ENCODE assay signal across 24 cellular contexts in genomic region chr12:117885211-117885610, GRCh38.
"Had no signal": no experiment of that assay in that cellular context is flagged by ENCODE, and none has a peak within 500 bp of the region (broad histone marks: within the 10 kb centered on the region; RNA-seq: fewer than 3 reads in every experiment).

No MANE protein-coding gene starts in this region.

- ATAC-seq: effector memory CD8-positive, alpha-beta T cell; esophagus mucosa; gastrocnemius medialis; heart left ventricle; left cardiac atrium; left lung; left ventricle myocardium superior; naive thymus-derived CD8-positive, alpha-beta T cell had no signal

- H3K4me3 Mint-ChIP-seq: dendritic cell treated with granulocyte-macrophage colony-stimulating factor and Interleukin-4, amounts not matched to agents 40 ng/mL and 50 ng/mL, for 4 days; effector memory CD8-positive, alpha-beta T cell; endodermal cell; memory B cell; naive thymus-derived CD8-positive, alpha-beta T cell had no signal

- H3K27ac ChIP-seq: colonic mucosa, epithelial cell of prostate, esophagus squamous epithelium, gastrocnemius medialis, heart left ventricle, hepatocyte, left lung had no signal

- H3K9me3 ChIP-seq: colonic mucosa, esophagus squamous epithelium, gastrocnemius medialis, heart left ventricle, left lung had no signal

- H3K36me3 Mint-ChIP-seq: memory B cell; naive thymus-derived CD8-positive, alpha-beta T cell had no signal

- H3K9me3 Mint-ChIP-seq: endodermal cell had no signal

- DNase-seq: colonic mucosa; cortex of kidney; effector CD8-positive, alpha-beta T cell; effector memory CD8-positive, alpha-beta T cell; endodermal cell; erythroblast; esophagus squamous epithelium; foreskin fibroblast; foreskin melanocyte; gastrocnemius medialis; heart left ventricle; left cardiac atrium; left lung; left ventricle myocardium superior; mammary epithelial cell; mesendoderm; midbrain; naive thymus-derived CD8-positive, alpha-beta T cell had no signal

- H3K27ac Mint-ChIP-seq: dendritic cell treated with granulocyte-macrophage colony-stimulating factor and Interleukin-4, amounts not matched to agents 40 ng/mL and 50 ng/mL, for 4 days; effector memory CD8-positive, alpha-beta T cell; endodermal cell; memory B cell; naive thymus-derived CD8-positive, alpha-beta T cell had no signal

- H3K4me3 ChIP-seq: colonic mucosa, esophagus squamous epithelium, gastrocnemius medialis, heart left ventricle, hepatocyte, left lung, lung had no signal

- H3K36me3 ChIP-seq: colonic mucosa, esophagus squamous epithelium, gastrocnemius medialis, heart left ventricle, left lung had no signal

- H3K4me1 ChIP-seq: colonic mucosa, esophagus squamous epithelium, gastrocnemius medialis, left lung had no signal

- H3K4me1 Mint-ChIP-seq: endodermal cell had no signal

- H3K4me2 ChIP-seq: hepatocyte had no signal

- H3K27me3 ChIP-seq: colonic mucosa, hepatocyte had no signal
